Comparison of ENCODE assay signal across 14 cellular contexts in the genomic region with DNA sequence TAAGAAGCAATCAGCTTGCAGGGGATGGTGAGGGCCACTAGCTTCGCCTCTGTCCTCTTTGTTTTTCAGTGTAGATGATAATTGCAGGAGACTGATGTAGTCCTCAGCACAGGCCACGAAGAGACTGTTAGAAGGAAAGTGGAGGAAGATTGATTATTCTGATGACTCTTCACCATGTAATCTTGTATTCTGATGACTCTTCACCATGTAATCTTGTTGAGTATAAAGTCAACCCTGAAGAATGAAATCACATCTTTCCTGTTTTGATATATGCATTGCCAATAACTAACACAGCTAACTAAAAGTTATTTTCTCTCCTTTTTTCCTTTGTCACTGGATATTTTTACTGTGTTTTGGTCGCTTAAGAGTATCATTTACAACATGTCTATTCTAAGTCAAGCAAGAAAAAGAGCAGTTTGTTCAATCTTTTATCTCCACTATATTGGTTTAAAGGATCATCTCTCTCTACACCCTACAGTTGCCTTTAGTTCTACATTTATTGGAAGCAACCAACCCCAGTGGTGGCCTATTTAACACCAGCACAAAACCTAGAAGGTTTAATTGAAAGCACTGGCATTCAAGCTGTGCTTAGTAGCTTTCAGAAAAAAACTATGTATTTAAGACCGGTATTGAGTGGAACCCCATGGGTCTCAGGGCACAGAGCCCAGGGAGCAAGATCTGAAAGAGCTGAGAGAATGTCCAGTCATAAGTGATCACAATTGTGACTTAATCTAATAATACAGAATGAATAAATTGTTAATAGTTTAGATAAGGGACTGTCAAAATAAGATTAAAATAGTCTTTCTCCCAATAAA.
DNase-seq lines count a peak whose midpoint lies in the region; ATAC-seq and TF ChIP-seq lines count a peak whose summit lies in the region.
"Had no signal": no experiment of that assay in that cellular context is flagged by ENCODE, and none has a peak within 500 bp of the region (broad histone marks: within the 10 kb centered on the region; RNA-seq: fewer than 3 reads in every experiment).

No MANE protein-coding gene starts in this region.

- intact Hi-C loops in activated CD4-positive, alpha-beta T cell treated with anti-CD3 and anti-CD28 coated beads for 36 hours (cut with DNase I, micrococcal nuclease) = no loop called here

- H3F3A ChIP-seq in neural progenitor cell (ENCODE audit: low read depth) = peaks cover 9% of the 10 kb centered on the region

- no peak for TF ChIP-seq EP300 in suprapubic skin (IDR thresholded peaks at IDR 0.05)

- peaks cover 100% of the 10 kb centered on the region for H3K27me3 ChIP-seq in neural progenitor cell
- no peaks in the 10 kb centered on the region for H3K27me3 ChIP-seq in suprapubic skin
- H3K27me3 ChIP-seq: tibial artery had no signal

- no peak overlapping the region for H3K9ac ChIP-seq in neural progenitor cell

- H3K27ac ChIP-seq in neural progenitor cell = no peak overlapping the region
- no peak overlapping the region for H3K27ac ChIP-seq in suprapubic skin
- H3K27ac ChIP-seq: left ventricle myocardium inferior, tibial artery had no signal

- H3K4me1 ChIP-seq in neural progenitor cell (peaks cover 7% of the 10 kb centered on the region), suprapubic skin (peaks cover 3% of the 10 kb centered on the region)
- H3K4me1 ChIP-seq: left ventricle myocardium inferior had no signal

- POLR2A ChIA-PET in activated CD4-positive, alpha-beta T cell treated with anti-CD3 and anti-CD28 coated beads for 36 hours (lab: Charles Lee) = no interaction called here

- CTCF ChIA-PET in activated CD4-positive, alpha-beta T cell treated with anti-CD3 and anti-CD28 coated beads for 36 hours (lab: Charles Lee) = no interaction called here

- H3K27ac Mint-ChIP-seq in neural progenitor cell = no peak overlapping the region
- no peak overlapping the region for H3K27ac Mint-ChIP-seq in activated CD4-positive, alpha-beta T cell treated with anti-CD3 and anti-CD28 coated beads for 36 hours

- H3K4me3 Mint-ChIP-seq in neural progenitor cell = no peak overlapping the region
- no peak overlapping the region for H3K4me3 Mint-ChIP-seq in activated CD4-positive, alpha-beta T cell treated with anti-CD3 and anti-CD28 coated beads for 36 hours
- H3K4me3 Mint-ChIP-seq: neural crest cell had no signal

- peaks cover 19% of the 10 kb centered on the region for H3K4me1 Mint-ChIP-seq in neural progenitor cell
- no peaks in the 10 kb centered on the region for H3K4me1 Mint-ChIP-seq in activated CD4-positive, alpha-beta T cell treated with anti-CD3 and anti-CD28 coated beads for 36 hours

- no peaks in the 10 kb centered on the region for H3K79me2 ChIP-seq in neural progenitor cell (ENCODE audit: low read depth)

- H4K20me1 ChIP-seq in neural progenitor cell (ENCODE audit: low read depth) = peaks cover 30% of the 10 kb centered on the region

- WGBS in suprapubic skin = 61% methylated on average over 4 of the region's 4 CpGs

- TF ChIP-seq CTCF in neural progenitor cell (IDR thresholded peaks at IDR 0.05) = no peak
- no peak for TF ChIP-seq CTCF in suprapubic skin (IDR thresholded peaks at IDR 0.05)

- H3K36me3 ChIP-seq in neural progenitor cell = no peaks in the 10 kb centered on the region
- no peaks in the 10 kb centered on the region for H3K36me3 ChIP-seq in suprapubic skin
- H3K36me3 ChIP-seq: left ventricle myocardium inferior, tibial artery had no signal

- H3K9me3 ChIP-seq in neural progenitor cell (ENCODE audit: low read depth) (no peaks in the 10 kb centered on the region), suprapubic skin (no peaks in the 10 kb centered on the region)
- H3K9me3 ChIP-seq: left ventricle myocardium inferior, tibial artery had no signal

- TF ChIP-seq POLR2A in suprapubic skin (IDR thresholded peaks at IDR 0.05) = no peak

- no peak overlapping the region for H3K4me3 ChIP-seq in neural progenitor cell
- H3K4me3 ChIP-seq in suprapubic skin = no peak overlapping the region
- H3K4me3 ChIP-seq: left ventricle myocardium inferior, tibial artery had no signal

- H3K9me3 Mint-ChIP-seq in neural progenitor cell = peaks cover 2% of the 10 kb centered on the region
- H3K9me3 Mint-ChIP-seq in activated CD4-positive, alpha-beta T cell treated with anti-CD3 and anti-CD28 coated beads for 36 hours (ENCODE audit: low read depth) = no peaks in the 10 kb centered on the region

- no peak for ATAC-seq in activated CD4-positive, alpha-beta T cell treated with anti-CD3 and anti-CD28 coated beads for 36 hours
- ATAC-seq in GM19351 (IDR thresholded peaks at IDR 0.05; ENCODE audit: unreplicated experiment) = no peak
- ATAC-seq in HG02798 (IDR thresholded peaks at IDR 0.05; ENCODE audit: poor library complexity, unreplicated experiment) = no peak

- H2AFZ ChIP-seq in neural progenitor cell (replicated peaks) = no peak overlapping the region

- peaks cover 21% of the 10 kb centered on the region for H3K27me3 Mint-ChIP-seq in neural progenitor cell (ENCODE audit: insufficient read depth, low read depth)
- no peaks in the 10 kb centered on the region for H3K27me3 Mint-ChIP-seq in activated CD4-positive, alpha-beta T cell treated with anti-CD3 and anti-CD28 coated beads for 36 hours

- DNase-seq in GM04503 (ENCODE audit: low read depth) (peak; percentile 62), NCI-H2227 (lab: John Stamatoyannopoulos, UW; ENCODE audit: unreplicated experiment) (peak; percentile 53), cerebellum (ENCODE audit: low spot score) (peak; percentile 3), neural progenitor cell (ENCODE audit: low spot score) (peak; percentile 60), suprapubic skin (ENCODE audit: low spot score in 2 of 2) (no peak)
- no peak for DNase-seq in activated CD4-positive, alpha-beta T cell treated with anti-CD3 and anti-CD28 coated beads for 36 hours
- DNase-seq: activated naive CD4-positive, alpha-beta T cell; glutamatergic neuron; left ventricle myocardium inferior; T-helper 9 cell; tibial artery had no signal

- no peaks in the 10 kb centered on the region for H3K36me3 Mint-ChIP-seq in neural progenitor cell
- no peaks in the 10 kb centered on the region for H3K36me3 Mint-ChIP-seq in activated CD4-positive, alpha-beta T cell treated with anti-CD3 and anti-CD28 coated beads for 36 hours (ENCODE audit: low read depth)

- no peak overlapping the region for H3K4me2 ChIP-seq in neural progenitor cell

Comparison
In these comparisons a context has a peak if more than half of its experiments do, and no peak if none do; other contexts are left out.
1. DNase-seq: peak in GM04503 (single experiment), NCI-H2227 (single experiment), cerebellum (single experiment) and neural progenitor cell (single experiment); none in suprapubic skin (0 of 2) and activated CD4-positive, alpha-beta T cell treated with anti-CD3 and anti-CD28 coated beads for 36 hours (single experiment).